In genomic region chr4:3766791-3767561, GRCh38 we compare ENCODE assay signal across 10 cellular contexts. TPM values are rescaled to one million over a fixed set of nuclear protein-coding genes. Genes with fewer than 3 reads are reported as not detected.
A peak's percentile ranks its signal among the peaks of the same experiment; 100 is the strongest.
DNase-seq lines count a peak whose midpoint lies in the region; FAIRE-seq and TF ChIP-seq lines count a peak whose summit lies in the region.
"Had no signal": no experiment of that assay in that cellular context is flagged by ENCODE, and none has a peak within 500 bp of the region (broad histone marks: within the 10 kb centered on the region; RNA-seq: fewer than 3 reads in every experiment).

No MANE protein-coding gene starts in this region.

- peak overlapping the region; percentile 59 for H3K4me3 Mint-ChIP-seq in activated T-cell treated with anti-CD3 and anti-CD28 coated beads, Interleukin-2, amount 50 U/mL, for 24 hours

- H3K4me3 ChIP-seq in adipocyte (ENCODE audit: low read length): peak overlapping the region; percentile 69
- peak overlapping the region; percentile 39 to 46 for H3K4me3 ChIP-seq in kidney (ENCODE audit: low read length in 2 of 2)
- peak overlapping the region; percentile 73 to 74 for H3K4me3 ChIP-seq in tibial artery
- no peak overlapping the region for H3K4me3 ChIP-seq in Karpas-422 (ENCODE audit: low read length)

- H3K27me3 Mint-ChIP-seq in activated T-cell treated with anti-CD3 and anti-CD28 coated beads, Interleukin-2, amount 50 U/mL, for 24 hours: peaks cover 64% of the 10 kb centered on the region

- H3K36me3 Mint-ChIP-seq in activated T-cell treated with anti-CD3 and anti-CD28 coated beads, Interleukin-2, amount 50 U/mL, for 24 hours (ENCODE audit: low read depth): no peaks in the 10 kb centered on the region

- H3K4me2 ChIP-seq in Karpas-422 (ENCODE audit: low read depth, low read length, poor library complexity, severe bottlenecking): no peak overlapping the region

- H3K9ac ChIP-seq in adipocyte (ENCODE audit: low read length) (peak overlapping the region; percentile 46), kidney (ENCODE audit: low read length in 2 of 2) (no peak overlapping the region), Karpas-422 (ENCODE audit: low read length) (no peak overlapping the region)

- H2AFZ ChIP-seq in Karpas-422 (ENCODE audit: low read length): no peak overlapping the region

- no peaks in the 10 kb centered on the region for H3K79me2 ChIP-seq in Karpas-422 (ENCODE audit: low read length)

- H3K4me1 ChIP-seq in adipocyte (ENCODE audit: control insufficient read depth, insufficient read depth, low read length) (peaks cover 2% of the 10 kb centered on the region), kidney (ENCODE audit: control insufficient read depth in 1 of 2, insufficient read depth in 1 of 2, low read depth in 1 of 2, low read length in 2 of 2) (peaks cover 0 to 5% of the 10 kb centered on the region in 2 donors), tibial artery (peaks cover under 1 to 83% (median 46%) of the 10 kb centered on the region in 4 donors), Karpas-422 (ENCODE audit: low read length) (no peaks in the 10 kb centered on the region)

- H3K36me3 ChIP-seq in adipocyte (ENCODE audit: control insufficient read depth, insufficient read depth, low read length, severe bottlenecking) (no peaks in the 10 kb centered on the region), kidney (ENCODE audit: control insufficient read depth in 1 of 2, insufficient read depth in 2 of 2, low read length in 2 of 2) (no peaks in the 10 kb centered on the region), tibial artery (peaks cover 0 to 5% (median 0%) of the 10 kb centered on the region in 3 donors), Karpas-422 (ENCODE audit: insufficient read depth, low read length) (no peaks in the 10 kb centered on the region)

- no peaks in the 10 kb centered on the region for H4K20me1 ChIP-seq in Karpas-422 (ENCODE audit: insufficient read depth, low read depth, low read length)

- no peaks in the 10 kb centered on the region for H3K9me2 ChIP-seq in Karpas-422 (replicated peaks; ENCODE audit: insufficient read depth, low read length)

- H3K4me1 Mint-ChIP-seq in activated T-cell treated with anti-CD3 and anti-CD28 coated beads, Interleukin-2, amount 50 U/mL, for 24 hours (ENCODE audit: low read depth): peaks cover 8% of the 10 kb centered on the region

- intact Hi-C loops in kidney (cut with DNase I): no loop called here
- intact Hi-C loops in tibial artery (cut with DNase I; ENCODE audit: low total_unique reads): loop anchor here (10.0 kb wide), 1 partner anchor 178 kb away; no protein-coding TSS in a partner anchor

- H3K27ac ChIP-seq in kidney (ENCODE audit: low read depth in 2 of 2, low read length in 2 of 2) (peak overlapping the region in 1 of 2 donors; percentile 6), tibial artery (peak overlapping the region; percentile 93 to 96), Karpas-422 (ENCODE audit: low read length) (no peak overlapping the region)

- no peak for FAIRE-seq in kidney (lab: Jason Lieb, UNC)

- H3K27me3 ChIP-seq in adipocyte (replicated peaks; ENCODE audit: control insufficient read depth, insufficient read depth, low read length) (no peaks in the 10 kb centered on the region), tibial artery (peaks cover 0 to 13% of the 10 kb centered on the region in 2 donors), Karpas-422 (ENCODE audit: low read length) (no peaks in the 10 kb centered on the region)

- no peaks in the 10 kb centered on the region for H3K9me3 ChIP-seq in adipocyte (ENCODE audit: control insufficient read depth, low read length)
- no peaks in the 10 kb centered on the region for H3K9me3 ChIP-seq in kidney (ENCODE audit: control insufficient read depth in 1 of 2, low read length in 2 of 2)
- H3K9me3 ChIP-seq in tibial artery: no peaks in the 10 kb centered on the region
- no peaks in the 10 kb centered on the region for H3K9me3 ChIP-seq in Karpas-422 (ENCODE audit: low read length)

- peak; percentile 32 for DNase-seq in activated T-cell treated with anti-CD3 and anti-CD28 coated beads, Interleukin-2, amount 50 U/mL, for 24 hours
- DNase-seq in activated T-cell treated with anti-CD3 and anti-CD28 coated beads for 4 hours (no peak), adipocyte (ENCODE audit: low read depth) (no peak), kidney (no peak), tibial artery (peak; percentile 28 to 82), NCI-H2171 (lab: John Stamatoyannopoulos, UW) (no peak), Karpas-422 (no peak), T1000 (lab: John Stamatoyannopoulos, UW) (no peak)
- DNase-seq: DND-41, PC-3 had no signal

- no peak for TF ChIP-seq CTCF in kidney (IDR thresholded peaks at IDR 0.05; ENCODE audit: borderline replicate concordance, extremely low read depth, insufficient read depth)
- peak; percentile 38 to 41 for TF ChIP-seq CTCF in tibial artery (IDR thresholded peaks at IDR 0.05)

- H3K9me3 Mint-ChIP-seq in activated T-cell treated with anti-CD3 and anti-CD28 coated beads, Interleukin-2, amount 50 U/mL, for 24 hours: no peaks in the 10 kb centered on the region

- no peak overlapping the region for H3K27ac Mint-ChIP-seq in activated T-cell treated with anti-CD3 and anti-CD28 coated beads, Interleukin-2, amount 50 U/mL, for 24 hours

RNA-seq across cellular contexts. Expression of gene ADRA2C, which starts 0.8 kb away (rescaled TPM):
- total RNA-seq in kidney: 36.2 TPM
- polyA plus RNA-seq in kidney (ENCODE audit: insufficient read depth, low read depth, low replicate concordance): 21.9 TPM
- not detected in 2 replicates for total RNA-seq in Karpas-422 (2014; rRNA removed; shearing (Covaris generic); ENCODE audit: low replicate concordance)
- total RNA-seq: PC-3 had no signal

Comparison
In these comparisons a context has a peak if more than half of its experiments do, and no peak if none do; other contexts are left out.
1. DNase-seq: peak in activated T-cell treated with anti-CD3 and anti-CD28 coated beads, Interleukin-2, amount 50 U/mL, for 24 hours (single experiment) and tibial artery (2 of 2); none in activated T-cell treated with anti-CD3 and anti-CD28 coated beads for 4 hours (single experiment), adipocyte (single experiment), kidney (single experiment), NCI-H2171 (single experiment), Karpas-422 (single experiment) and T1000 (single experiment).
2. RNA of gene ADRA2C, which starts 0.8 kb away (total RNA-seq): 36.2 TPM in kidney (single experiment); not detected in Karpas-422; every median in the first group is over 10 times any median in the second.